ENCODE assay signal across 15 cellular contexts in genomic region chr5:150164211-150164610, GRCh38. TPM values are rescaled to one million over a fixed set of nuclear protein-coding genes. Genes with fewer than 3 reads are reported as not detected.
DNase-seq lines count a peak whose midpoint lies in the region; ATAC-seq and TF ChIP-seq lines count a peak whose summit lies in the region.
"Had no signal": no experiment of that assay in that cellular context is flagged by ENCODE, and none has a peak within 500 bp of the region (broad histone marks: within the 10 kb centered on the region; RNA-seq: fewer than 3 reads in every experiment).

No MANE protein-coding gene starts in this region.

- H2BK120ac ChIP-seq in IMR-90 (ENCODE audit: low read depth, low read length) = no peak overlapping the region

- in situ Hi-C loops in IMR-90 (cut with MboI; ENCODE audit: low sequenced_read_pairs) = no loop called here

- CTCF ChIA-PET in IMR-90 (lab: Yijun Ruan, JAX) (no interaction called here), MCF 10A (lab: Yijun Ruan, JAX) (interaction anchor here (0.5 to 9.2 kb wide), 2 partner anchors 53 to 202 kb away, joined by 3 to 118 read pairs; no protein-coding TSS in a partner anchor)

- no peak for ATAC-seq in IMR-90 (ENCODE audit: low read depth)

- H3K9ac ChIP-seq in IMR-90 (ENCODE audit: low read depth, low read length) (no peak overlapping the region), muscle layer of colon (ENCODE audit: low read length) (no peak overlapping the region)

- dilution Hi-C loops in IMR-90 (cut with HindIII; ENCODE audit: low sequenced_read_pairs, unreplicated experiment) = no loop called here

- no peaks in the 10 kb centered on the region for H3K36me3 ChIP-seq in IMR-90 (ENCODE audit: control insufficient read depth, insufficient read depth, low read length)
- H3K36me3 ChIP-seq in muscle layer of colon (ENCODE audit: insufficient read depth, low read length) = no peaks in the 10 kb centered on the region
- no peaks in the 10 kb centered on the region for H3K36me3 ChIP-seq in suprapubic skin

- H3K14ac ChIP-seq in IMR-90 (replicated peaks; ENCODE audit: low read depth, low read length) = 0 out of 2 replicates have a peak overlapping the region, but pooled peaks have one; percentile 1

- H2AFZ ChIP-seq in IMR-90 (replicated peaks; ENCODE audit: low read length, poor library complexity) = peak overlapping the region; percentile 16

- H3K27me3 ChIP-seq in IMR-90 (ENCODE audit: control insufficient read depth, insufficient read depth, low read length) = peaks cover 9% of the 10 kb centered on the region
- H3K27me3 ChIP-seq in muscle layer of colon (ENCODE audit: control insufficient read depth in 1 of 2, insufficient read depth in 2 of 2, low read length in 2 of 2) = peaks cover 0 to 16% of the 10 kb centered on the region in 2 donors
- H3K27me3 ChIP-seq in suprapubic skin = peaks cover 22% of the 10 kb centered on the region

- peak overlapping the region; percentile 32; the same call in 1 of the 2 replicates for H2AK5ac ChIP-seq in IMR-90 (ENCODE audit: low read depth, low read length)

- no peak for DNase-seq in IMR-90
- DNase-seq in MCF 10A (ENCODE audit: unreplicated experiment) = no peak
- DNase-seq in suprapubic skin (ENCODE audit: low spot score in 2 of 2) = no peak
- no peak for DNase-seq in hippocampal formation (lab: John Stamatoyannopoulos, UW)
- DNase-seq in NCI-H748 (lab: John Stamatoyannopoulos, UW; ENCODE audit: unreplicated experiment) = no peak
- no peak for DNase-seq in NCI-H1694 treated with DMSO at 0.1 percent for 48 hours (lab: John Stamatoyannopoulos, UW)
- DNase-seq: activated CD4-positive, alpha-beta T cell treated with anti-CD3 and anti-CD28 coated beads for 48 hours; activated T-cell treated with anti-CD3 and anti-CD28 coated beads, Interleukin-2, amount 50 U/mL, for 1 hour; NCI-H1092; SIG-M5; stimulated activated CD4-positive, alpha-beta T cell treated with anti-CD3 and anti-CD28 coated beads, Interleukin-2, amount 100 ng/mL, for 24 hours; T1000 had no signal

- H3K4ac ChIP-seq in IMR-90 (ENCODE audit: low read depth, low read length) = no peak overlapping the region

- BruUV-seq in IMR-90 (replicated peaks; lab: Mats Ljungman, UMichigan) (no TSS peak), MCF 10A (replicated peaks; lab: Mats Ljungman, UMichigan) (no TSS peak)

- no peak overlapping the region for H3K56ac ChIP-seq in IMR-90 (ENCODE audit: extremely low read depth, insufficient read depth, low read length)

- TF ChIP-seq CTCF in IMR-90 (conservative IDR thresholded peaks at IDR 0.05; ENCODE audit: low read depth, low read length) (no peak), MCF 10A (IDR thresholded peaks at IDR 0.05; ENCODE audit: unreplicated experiment) (no peak), suprapubic skin (IDR thresholded peaks at IDR 0.05) (no peak)

- H3K27ac ChIP-seq in IMR-90 (ENCODE audit: insufficient read depth, low read length) (no peak overlapping the region), muscle layer of colon (ENCODE audit: low read depth, low read length) (peak overlapping the region; percentile 44), suprapubic skin (peak overlapping the region; percentile 76)

- no peak overlapping the region for H2BK5ac ChIP-seq in IMR-90 (ENCODE audit: low read depth, low read length, poor library complexity, severe bottlenecking)

- no peak overlapping the region for H3K4me2 ChIP-seq in IMR-90 (ENCODE audit: low read depth, low read length)

- H3K23ac ChIP-seq in IMR-90 (ENCODE audit: low read depth, low read length) = no peak overlapping the region

- peak overlapping the region; percentile 29 for H3K27ac Mint-ChIP-seq in MCF 10A (ENCODE audit: low read depth, unreplicated experiment)

- peaks cover 15% of the 10 kb centered on the region; the same call in 1 of the 2 replicates for H3K9me1 ChIP-seq in IMR-90 (ENCODE audit: insufficient read depth, low read length)

- no peak for TF ChIP-seq RAD21 in IMR-90 (IDR thresholded peaks at IDR 0.05; ENCODE audit: low read length)

- no peak overlapping the region for H4K8ac ChIP-seq in IMR-90 (ENCODE audit: low read depth in 2 of 2, low read length in 2 of 2)

- H4K5ac ChIP-seq in IMR-90 (ENCODE audit: low read depth, low read length) = no peak overlapping the region

- peaks cover 16% of the 10 kb centered on the region for H3K4me1 ChIP-seq in IMR-90 (ENCODE audit: control insufficient read depth, insufficient read depth, low read length)
- peaks cover 9% of the 10 kb centered on the region for H3K4me1 ChIP-seq in muscle layer of colon (ENCODE audit: insufficient read depth, low read length)
- H3K4me1 ChIP-seq in suprapubic skin = peaks cover 35% of the 10 kb centered on the region

- H3K9me3 ChIP-seq in IMR-90 (ENCODE audit: control insufficient read depth, insufficient read depth, low read length) (no peaks in the 10 kb centered on the region), muscle layer of colon (ENCODE audit: low read length) (no peaks in the 10 kb centered on the region), suprapubic skin (no peaks in the 10 kb centered on the region)

- H2BK15ac ChIP-seq in IMR-90 (ENCODE audit: low read depth, low read length) = no peak overlapping the region; the same call in 2 of the 3 replicates

- POLR2A ChIA-PET in IMR-90 (lab: Charles Lee; ENCODE audit: unreplicated experiment) (no interaction called here), MCF 10A (lab: Yijun Ruan, JAX) (no interaction called here)

- no peak for TF ChIP-seq EP300 in suprapubic skin (IDR thresholded peaks at IDR 0.05)

- no peaks in the 10 kb centered on the region for H3K36me3 Mint-ChIP-seq in MCF 10A (ENCODE audit: insufficient read depth, unreplicated experiment)

- TF ChIP-seq POLR2A in IMR-90 (IDR thresholded peaks at IDR 0.05; ENCODE audit: low read depth, low read length) (no peak), suprapubic skin (IDR thresholded peaks at IDR 0.05) (no peak)

- H4K91ac ChIP-seq in IMR-90 (ENCODE audit: insufficient read depth, low read depth, low read length) = no peak overlapping the region

- H3K4me3 ChIP-seq in IMR-90 (ENCODE audit: insufficient read depth, low read depth, low read length) (no peak overlapping the region), muscle layer of colon (ENCODE audit: low read depth in 1 of 2, low read length in 2 of 2) (no peak overlapping the region), suprapubic skin (no peak overlapping the region)

- H3K4me1 Mint-ChIP-seq in MCF 10A (ENCODE audit: insufficient read depth, unreplicated experiment) = peaks cover 12% of the 10 kb centered on the region

- no peaks in the 10 kb centered on the region for H4K20me1 ChIP-seq in IMR-90 (ENCODE audit: insufficient read depth, low read length)

- no peaks in the 10 kb centered on the region for H3K9me3 Mint-ChIP-seq in MCF 10A (ENCODE audit: unreplicated experiment)

- peaks cover 1% of the 10 kb centered on the region for H3K27me3 Mint-ChIP-seq in MCF 10A (ENCODE audit: insufficient read depth, unreplicated experiment)

- no peak overlapping the region for H2BK20ac ChIP-seq in IMR-90 (ENCODE audit: low read depth, low read length)

- H3K79me1 ChIP-seq in IMR-90 (ENCODE audit: low read depth in 1 of 2, low read length in 2 of 2) = peaks cover 0 to 18% of the 10 kb centered on the region in 2 experiments; a peak in 2 of 4 replicates

- H2AK9ac ChIP-seq in IMR-90 (replicated peaks; ENCODE audit: low read depth, low read length, poor library complexity) = no peak overlapping the region

- H3K18ac ChIP-seq in IMR-90 (ENCODE audit: low read depth, low read length) = no peak overlapping the region

- no peak overlapping the region for H3K4me3 Mint-ChIP-seq in MCF 10A (ENCODE audit: unreplicated experiment)

- intact Hi-C loops in IMR-90 (cut with micrococcal nuclease) = no loop called here
- intact Hi-C loops in MCF 10A (cut with micrococcal nuclease) = no loop called here

- WGBS in IMR-90 (ENCODE audit: extremely low coverage in 2 of 2, insufficient read length in 1 of 2), 2 experiments = 29% methylated on average over 2 of the region's 3 CpGs; no CpG with 5 or more reads in 1 of the 2 experiments
- 64% methylated on average over 3 of the region's 3 CpGs for WGBS in suprapubic skin

TF ChIP-seq in IMR-90, 13 proteins besides CTCF, POLR2A, EP300 and RAD21 (continues in another document):
- no peak for TF ChIP-seq USF2 (IDR thresholded peaks at IDR 0.05; ENCODE audit: low read depth, low read length)
- no peak for TF ChIP-seq MAZ (IDR thresholded peaks at IDR 0.05; ENCODE audit: borderline replicate concordance, low read depth, low read length)
- no peak for TF ChIP-seq NFE2L2 (IDR thresholded peaks at IDR 0.05; ENCODE audit: low read depth, low read length)

RNA-seq across cellular contexts. Expression of gene CDX1, which starts 2.4 kb away (rescaled TPM):
- total RNA-seq in IMR-90 (2012; rRNA removed) (0.18 TPM in 1 of 2 replicates, not detected in the other), MCF 10A (2022) (not detected in 2 replicates), suprapubic skin (under 1 TPM in 2 of 4 donors, not detected in 2; 0.26 to 0.76 TPM)
- polyA plus RNA-seq in IMR-90 (2012; rRNA removed) = 0.22 and 0.24 TPM in 2 replicates
- 0.22 and 0.56 TPM in 2 replicates for polyA plus RNA-seq in IMR-90 (2012; cell fraction: cytosol; rRNA removed)
- 0.28 and 0.41 TPM in 2 replicates for polyA plus RNA-seq in IMR-90 (2012; cell fraction: nucleus; rRNA removed; ENCODE audit: low replicate concordance)
- total RNA-seq: myocyte had no signal

RNA-seq across cellular contexts. Expression of gene PDGFRB, which starts 8.6 kb away (rescaled TPM):
- total RNA-seq in IMR-90 (2012; rRNA removed) (81.9 and 108 TPM in 2 replicates), MCF 10A (2022) (0.07 and 0.63 TPM in 2 replicates), suprapubic skin (10 to 100 TPM; 23.8 to 51.4 (median 43.9) TPM)
- polyA plus RNA-seq in IMR-90 (2012; rRNA removed) = 122 and 124 TPM in 2 replicates
- polyA plus RNA-seq in IMR-90 (2012; cell fraction: cytosol; rRNA removed) = 69.9 and 116 TPM in 2 replicates
- 238 and 330 TPM in 2 replicates for polyA plus RNA-seq in IMR-90 (2012; cell fraction: nucleus; rRNA removed; ENCODE audit: low replicate concordance)

RNA-seq across cellular contexts. Expression of gene SLC6A7, which starts 25.7 kb away (rescaled TPM):
- total RNA-seq in IMR-90 (2012; rRNA removed) = under 0.01 TPM in 1 of 2 replicates, not detected in the other
- not detected in 2 replicates for polyA plus RNA-seq in IMR-90 (2012; rRNA removed)
- 0.01 TPM in 1 of 2 replicates, not detected in the other for polyA plus RNA-seq in IMR-90 (2012; cell fraction: cytosol; rRNA removed)
- polyA plus RNA-seq in IMR-90 (2012; cell fraction: nucleus; rRNA removed; ENCODE audit: low replicate concordance) = 0.08 and 0.16 TPM in 2 replicates
- total RNA-seq in MCF 10A (2022) = not detected in 2 replicates
- not detected for total RNA-seq in suprapubic skin
- total RNA-seq: myocyte had no signal
- polyA plus RNA-seq: adipose tissue had no signal

Comparison
In these comparisons a context has a peak if more than half of its experiments do, and no peak if none do; other contexts are left out.
1. RNA of gene PDGFRB, which starts 8.6 kb away (total RNA-seq): 81.9 to 108 TPM in IMR-90 and 23.8 to 51.4 TPM in suprapubic skin; 0.07 to 0.63 TPM in MCF 10A; every median in the first group is over 10 times any median in the second.